ENCODE assay signal across 1 cellular context in the genomic region with DNA sequence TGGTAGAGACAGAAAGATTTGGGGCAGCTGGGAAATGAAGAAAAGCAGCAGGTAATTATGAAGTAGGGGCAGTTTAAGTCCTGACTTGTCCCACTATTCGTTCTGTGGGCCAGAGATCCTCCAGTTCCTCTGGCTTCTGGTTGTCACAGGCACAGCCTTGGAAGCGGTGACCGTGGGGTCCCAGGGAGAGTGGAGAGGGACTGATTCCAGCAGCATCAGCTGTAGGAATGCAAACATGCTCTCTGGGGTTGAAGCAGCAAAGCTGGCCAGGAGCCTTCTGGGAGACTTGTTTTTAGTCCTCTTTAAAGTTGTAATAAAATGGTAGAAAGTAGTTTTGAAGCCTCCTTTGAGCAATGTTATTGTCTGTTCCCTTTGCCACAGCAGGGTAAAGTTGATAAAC.
TF ChIP-seq lines count a peak whose summit lies in the region.

No MANE protein-coding gene starts in this region.

TF ChIP-seq in IMR-90, 13 proteins besides CTCF, POLR2A, EP300 and RAD21:
- TF ChIP-seq MAFK (IDR thresholded peaks at IDR 0.05; ENCODE audit: low read depth, low read length) (no peak), FOS (IDR thresholded peaks at IDR 0.05; ENCODE audit: low read depth, low read length) (no peak), RCOR1 (IDR thresholded peaks at IDR 0.05; ENCODE audit: insufficient replicate concordance, low read length) (no peak), RFX5 (IDR thresholded peaks at IDR 0.05; ENCODE audit: low read depth, low read length) (no peak), CEBPB (IDR thresholded peaks at IDR 0.05; ENCODE audit: low read depth, low read length) (no peak), SMC3 (IDR thresholded peaks at IDR 0.05; ENCODE audit: low read depth, low read length) (no peak), CHD1 (IDR thresholded peaks at IDR 0.05; ENCODE audit: low read depth, low read length) (no peak), NFE2L2 (IDR thresholded peaks at IDR 0.05; ENCODE audit: low read depth, low read length) (no peak), MAZ (IDR thresholded peaks at IDR 0.05; ENCODE audit: borderline replicate concordance, low read depth, low read length) (no peak), MXI1 (IDR thresholded peaks at IDR 0.05; ENCODE audit: borderline replicate concordance, low read depth, low read length) (no peak)
- TF ChIP-seq, protein P1, sequence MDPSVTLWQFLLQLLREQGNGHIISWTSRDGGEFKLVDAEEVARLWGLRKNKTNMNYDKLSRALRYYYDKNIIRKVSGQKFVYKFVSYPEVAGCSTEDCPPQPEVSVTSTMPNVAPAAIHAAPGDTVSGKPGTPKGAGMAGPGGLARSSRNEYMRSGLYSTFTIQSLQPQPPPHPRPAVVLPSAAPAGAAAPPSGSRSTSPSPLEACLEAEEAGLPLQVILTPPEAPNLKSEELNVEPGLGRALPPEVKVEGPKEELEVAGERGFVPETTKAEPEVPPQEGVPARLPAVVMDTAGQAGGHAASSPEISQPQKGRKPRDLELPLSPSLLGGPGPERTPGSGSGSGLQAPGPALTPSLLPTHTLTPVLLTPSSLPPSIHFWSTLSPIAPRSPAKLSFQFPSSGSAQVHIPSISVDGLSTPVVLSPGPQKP (IDR thresholded peaks at IDR 0.05; ENCODE audit: borderline replicate concordance, low read depth, low read length), result no peak
- TF ChIP-seq, protein P2, sequence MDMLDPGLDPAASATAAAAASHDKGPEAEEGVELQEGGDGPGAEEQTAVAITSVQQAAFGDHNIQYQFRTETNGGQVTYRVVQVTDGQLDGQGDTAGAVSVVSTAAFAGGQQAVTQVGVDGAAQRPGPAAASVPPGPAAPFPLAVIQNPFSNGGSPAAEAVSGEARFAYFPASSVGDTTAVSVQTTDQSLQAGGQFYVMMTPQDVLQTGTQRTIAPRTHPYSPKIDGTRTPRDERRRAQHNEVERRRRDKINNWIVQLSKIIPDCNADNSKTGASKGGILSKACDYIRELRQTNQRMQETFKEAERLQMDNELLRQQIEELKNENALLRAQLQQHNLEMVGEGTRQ (IDR thresholded peaks at IDR 0.05; ENCODE audit: low read depth, low read length), result no peak
